In genomic region chr3:128563439-128563838, GRCh38 we compare ENCODE assay signal across 32 cellular contexts.
"Had no signal": no experiment of that assay in that cellular context is flagged by ENCODE, and none has a peak within 500 bp of the region (broad histone marks: within the 10 kb centered on the region; RNA-seq: fewer than 3 reads in every experiment).

No MANE protein-coding gene starts in this region.

- H3K4me1 Mint-ChIP-seq: central memory CD8-positive, alpha-beta T cell had no signal

- H3K9me3 Mint-ChIP-seq: activated CD4-positive, alpha-beta T cell treated with anti-CD3 and anti-CD28 coated beads, Interleukin-2, amount 10 ng/mL, durations not matched to agents 7 days and 5 days; activated naive CD4-positive, alpha-beta T cell treated with anti-CD3 and anti-CD28 coated beads for 36 hours; activated naive CD4-positive, alpha-beta T cell treated with anti-CD3 and anti-CD28 coated beads, Interleukin-2, amount 50 U/mL, for 72 hours; activated T-cell treated with anti-CD3 and anti-CD28 coated beads, Interleukin-2, amount 50 U/mL, for 4 hours; activated T-helper 1 cell treated with anti-CD3 and anti-CD28 coated beads, Interleukin-12 subunit alpha, Interleukin-12 subunit beta, Interleukin-2, Interleukin-4 antibody, amounts not matched to agents 30 ng/mL and 10 ng/mL and 1 ng/mL, durations not matched to agents 14 hours and 24 hours and 36 hours; central memory CD8-positive, alpha-beta T cell; T-helper 1 cell treated with Interleukin-12 subunit alpha and Interleukin-12 subunit beta and Interleukin-4 antibody, amounts not matched to agents 30 μg/mL and 1 μg/mL, for 36 hours; T-helper 2 cell treated with Interferon-gamma antibody and Interleukin-4, amounts not matched to agents 5 μg/mL and 100 μg/mL, for 36 hours; WTC11 had no signal

- H3K4me2 ChIP-seq: SK-N-SH had no signal

- H3K27ac ChIP-seq: adrenal gland, body of pancreas, breast epithelium, Peyer's patch, SJSA1 had no signal

- H3K36me3 Mint-ChIP-seq: activated naive CD4-positive, alpha-beta T cell treated with anti-CD3 and anti-CD28 coated beads, Interleukin-2, amount 50 U/mL, for 72 hours; WTC11 had no signal

- H3K36me3 ChIP-seq: adrenal gland, breast epithelium, MG63, Peyer's patch, SJSA1 had no signal

- H3K9me2 ChIP-seq: SK-N-SH had no signal

- H3K27ac Mint-ChIP-seq: activated CD4-positive, alpha-beta T cell treated with anti-CD3 and anti-CD28 coated beads for 36 hours; activated CD4-positive, alpha-beta T cell treated with anti-CD3 and anti-CD28 coated beads, Interleukin-2, amount 10 ng/mL, durations not matched to agents 7 days and 5 days; activated CD8-positive, alpha-beta T cell treated with anti-CD3 and anti-CD28 coated beads, Interleukin-2, amount 10 ng/mL, durations not matched to agents 7 days and 5 days; activated naive CD4-positive, alpha-beta T cell treated with anti-CD3 and anti-CD28 coated beads for 36 hours; activated naive CD4-positive, alpha-beta T cell treated with anti-CD3 and anti-CD28 coated beads, Interleukin-2, amount 50 U/mL, for 72 hours; activated T-helper 1 cell treated with anti-CD3 and anti-CD28 coated beads, Interleukin-12 subunit alpha, Interleukin-12 subunit beta, Interleukin-2, Interleukin-4 antibody, amounts not matched to agents 30 ng/mL and 10 ng/mL and 1 ng/mL, durations not matched to agents 14 hours and 24 hours and 36 hours; T-helper 1 cell treated with Interleukin-12 subunit alpha and Interleukin-12 subunit beta and Interleukin-4 antibody, amounts not matched to agents 30 μg/mL and 1 μg/mL, for 36 hours; T-helper 2 cell treated with Interferon-gamma antibody and Interleukin-4, amounts not matched to agents 5 μg/mL and 100 μg/mL, for 36 hours; WTC11 had no signal

- H3K4me1 ChIP-seq: adrenal gland, body of pancreas, breast epithelium, Peyer's patch had no signal

- H3K4me3 ChIP-seq: adrenal gland, body of pancreas, breast epithelium, MG63, Peyer's patch, SJSA1 had no signal

- H3K4me3 Mint-ChIP-seq: activated CD4-positive, alpha-beta T cell treated with anti-CD3 and anti-CD28 coated beads for 36 hours; activated CD4-positive, alpha-beta T cell treated with anti-CD3 and anti-CD28 coated beads, Interleukin-2, amount 10 ng/mL, durations not matched to agents 7 days and 5 days; activated CD8-positive, alpha-beta T cell treated with anti-CD3 and anti-CD28 coated beads, Interleukin-2, amount 10 ng/mL, durations not matched to agents 7 days and 5 days; activated naive CD4-positive, alpha-beta T cell treated with anti-CD3 and anti-CD28 coated beads for 36 hours; activated T-cell treated with anti-CD3 and anti-CD28 coated beads, Interleukin-2, amount 50 U/mL, for 4 hours; activated T-helper 1 cell treated with anti-CD3 and anti-CD28 coated beads, Interleukin-12 subunit alpha, Interleukin-12 subunit beta, Interleukin-2, Interleukin-4 antibody, amounts not matched to agents 30 ng/mL and 10 ng/mL and 1 ng/mL, durations not matched to agents 14 hours and 24 hours and 36 hours; central memory CD8-positive, alpha-beta T cell; T-helper 1 cell treated with Interleukin-12 subunit alpha and Interleukin-12 subunit beta and Interleukin-4 antibody, amounts not matched to agents 30 μg/mL and 1 μg/mL, for 36 hours; T-helper 2 cell treated with Interferon-gamma antibody and Interleukin-4, amounts not matched to agents 5 μg/mL and 100 μg/mL, for 36 hours; WTC11 had no signal

- H3K27me3 ChIP-seq: body of pancreas, breast epithelium, Peyer's patch, SJSA1 had no signal

- H3K9me3 ChIP-seq: adrenal gland, body of pancreas, breast epithelium, MG63, Peyer's patch, SJSA1, SK-N-SH had no signal

- DNase-seq: activated CD4-positive, alpha-beta T cell treated with anti-CD3 and anti-CD28 coated beads for 36 hours; activated CD4-positive, alpha-beta T cell treated with anti-CD3 and anti-CD28 coated beads, Interleukin-2, amount 10 ng/mL, durations not matched to agents 7 days and 5 days; activated CD4-positive, alpha-beta T cell treated with anti-CD3 and anti-CD28 coated beads, Interleukin-2, amount 50 U/mL, for 48 hours; activated CD8-positive, alpha-beta T cell treated with anti-CD3 and anti-CD28 coated beads, Interleukin-2, amount 10 ng/mL, durations not matched to agents 7 days and 5 days; activated gamma-delta T cell treated with Interleukin-2 at 50 U/mL for 16 hours; activated naive CD4-positive, alpha-beta T cell treated with anti-CD3 and anti-CD28 coated beads for 36 hours; activated T-cell treated with anti-CD3 and anti-CD28 coated beads, Interleukin-2, amount 50 U/mL, for 4 hours; adrenal gland; body of pancreas; Kasumi-1; KG1; MG63; MV-4-11; NCI-H1092; NCI-H1436 treated with DMSO at 0.1 percent for 48 hours; NCI-H1694 treated with DMSO at 0.1 percent for 48 hours; NCI-H2029; NCI-H345; NCI-H524 treated with DMSO at 0.1 percent for 48 hours; PC-3; Peyer's patch; RPMI8226; SHP77 treated with DMSO at 0.1 percent for 48 hours; SK-N-SH had no signal

- H3K9ac ChIP-seq: SK-N-SH had no signal
